ENCODE assay signal across 15 cellular contexts in genomic region chr6:148898360-148899005, GRCh38.
A peak's percentile ranks its signal among the peaks of the same experiment; 100 is the strongest.
DNase-seq lines count a peak whose midpoint lies in the region; ATAC-seq and TF ChIP-seq lines count a peak whose summit lies in the region.
"Had no signal": no experiment of that assay in that cellular context is flagged by ENCODE, and none has a peak within 500 bp of the region (broad histone marks: within the 10 kb centered on the region; RNA-seq: fewer than 3 reads in every experiment).

No MANE protein-coding gene starts in this region.

- ATAC-seq in activated CD8-positive, alpha-beta memory T cell treated with anti-CD3 and anti-CD28 coated beads, Interleukin-2, amount 10 ng/mL, durations not matched to agents 7 days and 5 days: no peak

- peaks cover 2% of the 10 kb centered on the region for H3K9me3 Mint-ChIP-seq in activated CD8-positive, alpha-beta memory T cell treated with anti-CD3 and anti-CD28 coated beads, Interleukin-2, amount 10 ng/mL, durations not matched to agents 7 days and 5 days (ENCODE audit: low read depth)

- H3K36me3 Mint-ChIP-seq in activated CD8-positive, alpha-beta memory T cell treated with anti-CD3 and anti-CD28 coated beads, Interleukin-2, amount 10 ng/mL, durations not matched to agents 7 days and 5 days: peaks cover 3% of the 10 kb centered on the region

- H3K27me3 ChIP-seq in testis (no peaks in the 10 kb centered on the region), ascending aorta (no peaks in the 10 kb centered on the region), dorsolateral prefrontal cortex (no peaks in the 10 kb centered on the region)

- no peaks in the 10 kb centered on the region for H3K27me3 Mint-ChIP-seq in activated CD8-positive, alpha-beta memory T cell treated with anti-CD3 and anti-CD28 coated beads, Interleukin-2, amount 10 ng/mL, durations not matched to agents 7 days and 5 days

- whole genome bisulfite sequencing in testis, 2 donors: 41 to 59% methylated on average over 4 of the region's 4 CpGs

- CTCF ChIA-PET in activated CD8-positive, alpha-beta memory T cell treated with anti-CD3 and anti-CD28 coated beads, Interleukin-2, amount 10 ng/mL, durations not matched to agents 7 days and 5 days (lab: Charles Lee): interaction anchor here (0.8 kb wide), 1 partner anchor 14 kb away, joined by 3 read pairs; no protein-coding TSS in a partner anchor

- no peak overlapping the region for H3K27ac Mint-ChIP-seq in activated CD8-positive, alpha-beta memory T cell treated with anti-CD3 and anti-CD28 coated beads, Interleukin-2, amount 10 ng/mL, durations not matched to agents 7 days and 5 days

- intact Hi-C loops in testis (cut with DNase I; ENCODE audit: low total_unique reads): no loop called here
- intact Hi-C loops in ascending aorta (cut with DNase I): no loop called here
- intact Hi-C loops in dorsolateral prefrontal cortex (cut with DNase I): no loop called here

- H3K4me1 Mint-ChIP-seq in activated CD8-positive, alpha-beta memory T cell treated with anti-CD3 and anti-CD28 coated beads, Interleukin-2, amount 10 ng/mL, durations not matched to agents 7 days and 5 days: no peaks in the 10 kb centered on the region

- TF ChIP-seq POLR2A in testis (IDR thresholded peaks at IDR 0.05): no peak

- H3K9me3 ChIP-seq in testis (no peaks in the 10 kb centered on the region), ascending aorta (no peaks in the 10 kb centered on the region)

- no peaks in the 10 kb centered on the region for H3K4me1 ChIP-seq in testis
- no peaks in the 10 kb centered on the region for H3K4me1 ChIP-seq in ascending aorta

- DNase-seq in DMS 273 (lab: John Stamatoyannopoulos, UW; ENCODE audit: unreplicated experiment): peak; percentile 41
- no peak for DNase-seq in DMS 273 treated with DMSO at 0.1 percent for 48 hours (lab: John Stamatoyannopoulos, UW)
- peak; percentile 50 for DNase-seq in NCI-H2171 (lab: John Stamatoyannopoulos, UW)
- peak; percentile 32 for DNase-seq in fibroblast of the aortic adventitia (ENCODE audit: low read depth)
- DNase-seq in testis: peak; percentile 56
- DNase-seq in ascending aorta (ENCODE audit: low spot score in 2 of 2): no peak
- DNase-seq in activated CD8-positive, alpha-beta memory T cell treated with anti-CD3 and anti-CD28 coated beads, Interleukin-2, amount 10 ng/mL, durations not matched to agents 7 days and 5 days: no peak
- no peak for DNase-seq in dorsolateral prefrontal cortex
- DNase-seq: HCEC 1CT, Karpas-422, NCI-H2029 treated with DMSO at 0.1 percent for 48 hours, NCI-H226, PC-9 had no signal

- no peak overlapping the region for H3K4me3 Mint-ChIP-seq in activated CD8-positive, alpha-beta memory T cell treated with anti-CD3 and anti-CD28 coated beads, Interleukin-2, amount 10 ng/mL, durations not matched to agents 7 days and 5 days

- TF ChIP-seq CTCF in fibroblast of the aortic adventitia (IDR thresholded peaks at IDR 0.05; ENCODE audit: insufficient read depth, low read length) (no peak), testis (IDR thresholded peaks at IDR 0.05) (no peak), ascending aorta (IDR thresholded peaks at IDR 0.05) (no peak), dorsolateral prefrontal cortex (IDR thresholded peaks at IDR 0.05 in 54 of 56, conservative IDR thresholded peaks at IDR 0.05 in 2 of 56; ENCODE audit: low read depth in 1 of 56, partially characterized antibody in 56 of 56) (no peak)

- H3K4me3 ChIP-seq in fibroblast of the aortic adventitia (ENCODE audit: low read depth, low read length) (no peak overlapping the region), testis (no peak overlapping the region), ascending aorta (no peak overlapping the region), dorsolateral prefrontal cortex (no peak overlapping the region)
- H3K4me3 ChIP-seq: PC-9 had no signal

- no peaks in the 10 kb centered on the region for H3K36me3 ChIP-seq in testis (ENCODE audit: low read depth, missing control alignments)
- H3K36me3 ChIP-seq in ascending aorta: no peaks in the 10 kb centered on the region

- H3K27ac ChIP-seq in testis: no peak overlapping the region
- no peak overlapping the region for H3K27ac ChIP-seq in ascending aorta
- H3K27ac ChIP-seq in dorsolateral prefrontal cortex: no peak overlapping the region
- H3K27ac ChIP-seq: 22Rv1, C4-2B, PC-9 had no signal

Comparison
In these comparisons a context has a peak if more than half of its experiments do, and no peak if none do; other contexts are left out.
1. DNase-seq: peak in DMS 273 (single experiment), NCI-H2171 (single experiment), fibroblast of the aortic adventitia (single experiment) and testis (single experiment); none in DMS 273 treated with DMSO at 0.1 percent for 48 hours (single experiment), ascending aorta (0 of 2), activated CD8-positive, alpha-beta memory T cell treated with anti-CD3 and anti-CD28 coated beads, Interleukin-2, amount 10 ng/mL, durations not matched to agents 7 days and 5 days (single experiment) and dorsolateral prefrontal cortex (0 of 10).